Comparison of ENCODE assay signal across 1 cellular context in genomic region chr12:11981174-11981733, GRCh38.
TF ChIP-seq lines count a peak whose summit lies in the region.

No MANE protein-coding gene starts in this region.

TF ChIP-seq in GM12878, 131 proteins besides CTCF, POLR2A, EP300 and RAD21 (continued from another document):
- TF ChIP-seq POLR2AphosphoS5 (IDR thresholded peaks at IDR 0.05; ENCODE audit: low read length) (peak; percentile 23; the same call in 1 of the 2 replicates), KDM1A (IDR thresholded peaks at IDR 0.05; ENCODE audit: borderline replicate concordance) (no peak), EED (IDR thresholded peaks at IDR 0.05; ENCODE audit: low read depth) (peak; percentile 78), ZNF384 (IDR thresholded peaks at IDR 0.05; ENCODE audit: borderline replicate concordance, low read depth, low read length) (no peak), CBX3 (IDR thresholded peaks at IDR 0.05; ENCODE audit: borderline replicate concordance, low read depth) (no peak), TAF1 (IDR thresholded peaks at IDR 0.05; ENCODE audit: borderline replicate concordance, low read depth, low read length) (no peak), SUZ12 (IDR thresholded peaks at IDR 0.05; ENCODE audit: unreplicated experiment) (no peak), BMI1 (IDR thresholded peaks at IDR 0.05; ENCODE audit: borderline replicate concordance) (peak; percentile 88), SMAD5 (IDR thresholded peaks at IDR 0.05; ENCODE audit: low read depth) (no peak), MXI1 (IDR thresholded peaks at IDR 0.05; ENCODE audit: low read depth, low read length) (peak; percentile 76; the same call in 1 of the 2 replicates), LARP7 (IDR thresholded peaks at IDR 0.05) (no peak), WRNIP1 (IDR thresholded peaks at IDR 0.05; ENCODE audit: borderline replicate concordance, low read depth, low read length) (no peak), RAD51 (IDR thresholded peaks at IDR 0.05) (no peak), TCF3 (IDR thresholded peaks at IDR 0.05; ENCODE audit: borderline replicate concordance, insufficient read depth, low read depth, low read length) (0 out of 2 replicates have a peak, but pooled peaks have one; percentile 28), NR2C2 (IDR thresholded peaks at IDR 0.05; ENCODE audit: borderline replicate concordance, control insufficient read depth, insufficient read length, low read depth) (no peak), HSF1 (IDR thresholded peaks at IDR 0.05; ENCODE audit: low read depth, low read length) (no peak), STAT1 (conservative IDR thresholded peaks at IDR 0.05) (no peak)
